Comparison of ENCODE assay signal across 10 cellular contexts in the genomic region with DNA sequence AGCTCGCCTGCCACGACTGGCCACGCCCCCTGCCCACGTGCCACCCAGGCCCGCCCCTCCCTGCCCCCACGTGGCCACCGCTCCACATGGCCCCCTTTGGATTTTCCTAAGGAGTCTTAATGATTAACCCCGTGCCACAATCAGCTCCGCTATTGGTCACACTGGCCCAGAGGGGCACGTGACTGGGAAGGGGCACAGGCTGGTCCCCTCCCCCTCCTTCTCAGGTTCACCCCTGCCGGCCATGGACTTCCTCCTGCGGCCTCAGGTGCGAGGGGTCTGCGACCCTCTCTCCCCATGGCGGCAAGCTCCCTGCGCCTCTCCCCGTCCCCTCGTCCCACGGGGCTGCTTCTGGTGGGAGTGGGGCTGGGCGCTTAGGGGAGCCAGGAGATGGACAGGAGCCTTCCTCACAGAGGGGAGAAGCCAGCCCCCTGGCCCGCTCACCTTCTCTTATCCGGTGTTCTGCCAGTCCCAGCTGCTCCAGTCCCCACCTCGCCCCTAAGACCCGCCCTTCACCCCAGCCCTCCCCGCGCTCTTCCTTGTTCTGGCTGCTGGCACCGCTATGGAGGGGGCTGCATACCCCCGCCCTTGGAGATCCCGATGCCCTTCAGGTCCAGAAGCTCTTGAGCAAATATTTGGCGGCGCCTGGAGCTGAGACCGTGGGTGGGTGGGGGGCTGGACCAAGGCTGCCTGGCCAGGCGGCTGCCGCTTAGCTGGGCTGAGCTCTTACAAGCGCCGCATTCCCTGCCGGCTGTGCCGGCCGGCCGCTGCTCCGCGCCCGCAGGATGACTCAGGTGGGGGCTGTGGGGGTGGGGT. TPM values are rescaled to one million over a fixed set of nuclear protein-coding genes. Genes with fewer than 3 reads are reported as not detected.
DNase-seq lines count a peak whose midpoint lies in the region; ATAC-seq, FAIRE-seq and TF ChIP-seq lines count a peak whose summit lies in the region.
"Had no signal": no experiment of that assay in that cellular context is flagged by ENCODE, and none has a peak within 500 bp of the region (broad histone marks: within the 10 kb centered on the region; RNA-seq: fewer than 3 reads in every experiment).

No MANE protein-coding gene starts in this region.

- H3K27me3 ChIP-seq in left lung (no peaks in the 10 kb centered on the region), upper lobe of left lung (no peaks in the 10 kb centered on the region)

- TF ChIP-seq EP300 in upper lobe of left lung (IDR thresholded peaks at IDR 0.05), result no peak

- TF ChIP-seq CTCF in choroid plexus epithelial cell (conservative IDR thresholded peaks at IDR 0.05; ENCODE audit: low read depth, low read length) (no peak), left lung (IDR thresholded peaks at IDR 0.05) (no peak), upper lobe of left lung (IDR thresholded peaks at IDR 0.05) (peak in 1 of 6 experiments; percentile 10), CD14-positive monocyte (IDR thresholded peaks at IDR 0.05) (no peak)

- ATAC-seq in left lung, result peak; percentile 51
- ATAC-seq in upper lobe of left lung (ENCODE audit: low FRiP score in 2 of 2), result peak; percentile 31 to 67

- DNase-seq in NCI-H748 (lab: John Stamatoyannopoulos, UW; ENCODE audit: unreplicated experiment) (peak; percentile 35), NCI-H748 treated with DMSO at 0.1 percent for 48 hours (lab: John Stamatoyannopoulos, UW) (no peak), choroid plexus epithelial cell (ENCODE audit: low read depth) (peak; percentile 80), left lung (peak; percentile 76 to 89), upper lobe of left lung (peak; percentile 82 to 92), CD14-positive monocyte (ENCODE audit: low spot score) (no peak), GM12891 (ENCODE audit: insufficient read length, low spot score) (no peak), NCI-H1694 treated with DMSO at 0.1 percent for 48 hours (lab: John Stamatoyannopoulos, UW) (no peak)
- DNase-seq: immature natural killer cell had no signal

- peak overlapping the region; percentile 23 to 62 for H3K27ac ChIP-seq in left lung
- peak overlapping the region; percentile 59 to 99 (median 82) for H3K27ac ChIP-seq in upper lobe of left lung

- H3K4me1 Mint-ChIP-seq in CD14-positive monocyte, result peaks cover 25% of the 10 kb centered on the region

- TF ChIP-seq POLR2A in upper lobe of left lung (IDR thresholded peaks at IDR 0.05), result no peak
- no peak for TF ChIP-seq POLR2A in GM12891 (IDR thresholded peaks at IDR 0.05; ENCODE audit: low read depth, low read length)

- no peak overlapping the region for H3K27ac Mint-ChIP-seq in CD14-positive monocyte
- H3K27ac Mint-ChIP-seq: B cell, immature natural killer cell had no signal

- no peaks in the 10 kb centered on the region for H3K9me3 ChIP-seq in left lung
- no peaks in the 10 kb centered on the region for H3K9me3 ChIP-seq in upper lobe of left lung

- no peak overlapping the region for H3K4me3 Mint-ChIP-seq in CD14-positive monocyte

- no peaks in the 10 kb centered on the region for H3K27me3 Mint-ChIP-seq in CD14-positive monocyte (ENCODE audit: low read depth in 3 of 3)
- H3K27me3 Mint-ChIP-seq: B cell had no signal

- peaks cover 28 to 44% of the 10 kb centered on the region in 2 donors for H3K4me1 ChIP-seq in left lung
- peaks cover 30 to 52% (median 44%) of the 10 kb centered on the region in 4 donors for H3K4me1 ChIP-seq in upper lobe of left lung

- H3K9me3 Mint-ChIP-seq in CD14-positive monocyte, result no peaks in the 10 kb centered on the region
- H3K9me3 Mint-ChIP-seq: immature natural killer cell had no signal

- H3K36me3 ChIP-seq in left lung (peaks cover 5 to 51% of the 10 kb centered on the region in 2 donors), upper lobe of left lung (peaks cover 22 to 47% (median 40%) of the 10 kb centered on the region in 4 donors)

- intact Hi-C loops in left lung (cut with DNase I), result no loop called here
- intact Hi-C loops in CD14-positive monocyte (cut with micrococcal nuclease), result no loop called here

- 68 to 90% methylated on average over 17 to 32 of the region's 43 CpGs for WGBS in upper lobe of left lung, 2 donors

- no peak for FAIRE-seq in GM12891 (lab: Jason Lieb, UNC)

- peak overlapping the region; percentile 40 for H3K4me3 ChIP-seq in choroid plexus epithelial cell (ENCODE audit: low read depth, low read length)
- H3K4me3 ChIP-seq in left lung, result peak overlapping the region; percentile 15 to 93
- H3K4me3 ChIP-seq in upper lobe of left lung, result peak overlapping the region in 3 of 4 donors; percentile 13 to 88 (median 40)

- peaks cover 30 to 50% of the 10 kb centered on the region in 2 donors for H3K36me3 Mint-ChIP-seq in CD14-positive monocyte

TF ChIP-seq in GM12891, 5 proteins besides CTCF, POLR2A, EP300 and RAD21:
- TF ChIP-seq PAX5 (IDR thresholded peaks at IDR 0.05; ENCODE audit: insufficient read depth, low read length, severe bottlenecking) (no peak), TAF1 (IDR thresholded peaks at IDR 0.05; ENCODE audit: low read depth, low read length) (no peak), SPI1 (IDR thresholded peaks at IDR 0.05; ENCODE audit: low read depth, low read length) (no peak), POU2F2 (IDR thresholded peaks at IDR 0.05; ENCODE audit: low read depth, low read length) (no peak), POLR2AphosphoS5 (IDR thresholded peaks at IDR 0.05; ENCODE audit: low read depth, low read length) (no peak)
TF ChIP-seq in GM12891: peak in this region for 0.

RNA-seq across cellular contexts. Expression of a gene that starts 3.2 kb away (rescaled TPM):
- total RNA-seq in left lung, result 100 to 1,000 TPM; 191 to 205 TPM
- 100 to 1,000 TPM in 5 of 6 donors, 10 to 100 TPM in 1; 88.4 to 312 (median 188) TPM for total RNA-seq in upper lobe of left lung
- 10 to 100 TPM; 21.6 to 23.8 TPM for polyA plus RNA-seq in CD14-positive monocyte
- polyA plus RNA-seq in GM12891 (2012; ENCODE audit: low read depth, missing spikeins), result 34.9 TPM

RNA-seq across cellular contexts. Expression of a gene that starts 4.9 kb away (rescaled TPM):
- total RNA-seq in left lung, result 10 to 100 TPM; 15.6 to 17.1 TPM
- 10 to 100 TPM in 3 of 6 donors, 1 to 10 TPM in 3; 2.1 to 14.4 (median 10.1) TPM for total RNA-seq in upper lobe of left lung
- 10 to 100 TPM; 24.9 to 31.2 TPM for polyA plus RNA-seq in CD14-positive monocyte
- polyA plus RNA-seq in GM12891 (2012; ENCODE audit: low read depth, missing spikeins), result 14.4 TPM

RNA-seq across cellular contexts. Expression of a gene that starts 14.3 kb away (rescaled TPM):
- total RNA-seq in left lung, result 1 to 10 TPM; 2.7 to 3.5 TPM
- 10 to 100 TPM in 2 of 6 donors, 1 to 10 TPM in 4; 2.1 to 37.7 (median 4.0) TPM for total RNA-seq in upper lobe of left lung
- polyA plus RNA-seq in CD14-positive monocyte, result not detected
- polyA plus RNA-seq in GM12891 (2012; ENCODE audit: low read depth, missing spikeins), result 2.7 TPM
- polyA plus RNA-seq: immature natural killer cell had no signal

RNA-seq across cellular contexts. Expression of a gene that starts 18.0 kb away (rescaled TPM):
- 10 to 100 TPM; 63.5 to 65.7 TPM for total RNA-seq in left lung
- total RNA-seq in upper lobe of left lung, result 100 to 1,000 TPM in 1 of 6 donors, 10 to 100 TPM in 5; 54.3 to 136 (median 78.0) TPM
- 10 to 100 TPM; 34.7 to 38.6 TPM for polyA plus RNA-seq in CD14-positive monocyte
- polyA plus RNA-seq in GM12891 (2012; ENCODE audit: low read depth, missing spikeins), result 58.3 TPM

RNA-seq across cellular contexts. Expression of a gene that starts 20.7 kb away (rescaled TPM):
- 10 to 100 TPM; 39.6 to 49.1 TPM for total RNA-seq in left lung
- total RNA-seq in upper lobe of left lung, result 10 to 100 TPM; 35.3 to 72.9 (median 51.6) TPM
- 10 to 100 TPM; 17.4 to 19.8 TPM for polyA plus RNA-seq in CD14-positive monocyte
- polyA plus RNA-seq in GM12891 (2012; ENCODE audit: low read depth, missing spikeins), result 39.5 TPM

Comparison
In these comparisons a context has a peak if more than half of its experiments do, and no peak if none do; other contexts are left out.
1. DNase-seq: peak in NCI-H748 (single experiment), choroid plexus epithelial cell (single experiment), left lung (2 of 2) and upper lobe of left lung (2 of 2); none in NCI-H748 treated with DMSO at 0.1 percent for 48 hours (single experiment), CD14-positive monocyte (single experiment), GM12891 (single experiment) and NCI-H1694 treated with DMSO at 0.1 percent for 48 hours (single experiment).
2. Peak in every context shown above with its lines, with median percentiles within 50 percentile points of each other: H3K4me3 ChIP-seq.